Comparison of ENCODE assay signal across 1 cellular context in genomic region chr4:15681372-15682339, GRCh38.
TF ChIP-seq lines count a peak whose summit lies in the region.

TSS of gene FAM200B (plus strand) at chr4:15681827. CDS start at chr4:15686978, 5,151 bp downstream.

TF ChIP-seq in K562, 482 proteins besides CTCF, POLR2A, EP300 and RAD21 (continued from another document and continues in another):
- TF ChIP-seq ZNF408 (CRISPR knock-in tag; IDR thresholded peaks at IDR 0.05; ENCODE audit: low read depth) (no peak), ZNF717 (CRISPR knock-in tag; IDR thresholded peaks at IDR 0.05) (no peak), SLC30A9 (CRISPR knock-in tag; IDR thresholded peaks at IDR 0.05) (no peak), NFE2L1 (tag; IDR thresholded peaks at IDR 0.05; ENCODE audit: borderline replicate concordance, low read depth) (no peak), SNIP1 (IDR thresholded peaks at IDR 0.05; ENCODE audit: low read depth) (no peak), BCL6 (CRISPR knock-in tag; IDR thresholded peaks at IDR 0.05) (no peak), GABPB2 (CRISPR knock-in tag; conservative IDR thresholded peaks at IDR 0.05) (no peak), AFF1 (IDR thresholded peaks at IDR 0.05; ENCODE audit: low read depth in 1 of 2, partially characterized antibody in 2 of 2) (peak in 1 of 2 experiments; percentile 61), SUPT5H (IDR thresholded peaks at IDR 0.05) (peak; percentile 93), ZNF444 (CRISPR knock-in tag; IDR thresholded peaks at IDR 0.05) (no peak), C11orf30 (IDR thresholded peaks at IDR 0.05; ENCODE audit: low read depth) (peak; percentile 37), RERE (CRISPR knock-in tag; IDR thresholded peaks at IDR 0.05; ENCODE audit: borderline replicate concordance) (no peak), NKRF (IDR thresholded peaks at IDR 0.05; ENCODE audit: borderline replicate concordance) (peak; percentile 87), MEF2D (tag; conservative IDR thresholded peaks at IDR 0.05; ENCODE audit: low read depth) (no peak), SREBF1 (IDR thresholded peaks at IDR 0.05; ENCODE audit: borderline replicate concordance, low read depth, low read length) (no peak), POLR2G (IDR thresholded peaks at IDR 0.05; ENCODE audit: low read depth, low read length) (peak; percentile 96), ELK1 (CRISPR knock-in tag; IDR thresholded peaks at IDR 0.05) (no peak), AFF4 (CRISPR knock-in tag; IDR thresholded peaks at IDR 0.05) (peak; percentile 69; the same call in 1 of the 2 replicates), ARHGAP35 (IDR thresholded peaks at IDR 0.05; ENCODE audit: partially characterized antibody) (peak; percentile 98), SNAPC5 (CRISPR knock-in tag; IDR thresholded peaks at IDR 0.05) (no peak), HMGXB4 (CRISPR knock-in tag; IDR thresholded peaks at IDR 0.05) (no peak; the same call in 1 of the 2 replicates), ZNF445 (CRISPR knock-in tag; IDR thresholded peaks at IDR 0.05; ENCODE audit: low read depth) (no peak), CTCFL (IDR thresholded peaks at IDR 0.05; ENCODE audit: borderline replicate concordance, insufficient read depth, low read depth, low read length, poor library complexity, severe bottlenecking) (no peak), ZC3H11A (IDR thresholded peaks at IDR 0.05; ENCODE audit: low read depth, low read length) (no peak), PHF20 (IDR thresholded peaks at IDR 0.05; ENCODE audit: partially characterized antibody) (peak; percentile 79), POLR3A (IDR thresholded peaks at IDR 0.05; ENCODE audit: borderline replicate concordance, extremely low read depth, insufficient read depth, insufficient read length) (no peak), EGR1 (conservative IDR thresholded peaks at IDR 0.05) (peak; percentile 77), USF1 (CRISPR knock-in tag; IDR thresholded peaks at IDR 0.05) (no peak), USF2 (CRISPR knock-in tag; IDR thresholded peaks at IDR 0.05) (no peak), SOX6 (IDR thresholded peaks at IDR 0.05) (peak; percentile 59), ADNP (tag; IDR thresholded peaks at IDR 0.05) (no peak)
